24 cellular contexts compared by ENCODE assay signal in the genomic region with DNA sequence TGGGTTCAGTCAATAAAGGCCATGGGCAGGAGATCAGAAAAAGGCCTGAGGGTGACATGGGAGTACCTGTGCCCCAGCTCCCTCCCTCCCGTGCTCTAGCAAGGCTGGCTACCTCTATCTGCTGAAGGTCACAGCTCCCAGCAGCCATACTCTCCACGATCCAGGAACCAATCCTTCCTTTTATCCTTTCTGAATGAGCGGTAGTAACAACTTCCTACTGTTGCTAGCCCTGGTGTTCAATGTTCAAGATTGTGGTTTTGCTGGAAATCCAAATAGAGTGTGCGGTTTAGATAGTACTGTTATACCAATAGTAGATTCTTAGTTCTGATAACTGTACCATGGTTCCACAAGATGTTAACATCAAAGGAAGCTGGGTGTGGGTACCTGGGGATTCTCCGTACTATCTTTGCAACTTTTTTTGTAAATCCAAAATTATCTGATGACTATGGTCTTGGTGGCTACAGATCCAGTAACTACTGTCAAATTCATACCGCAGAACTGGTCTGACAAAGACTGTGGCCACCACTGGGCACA.
A peak's percentile ranks its signal among the peaks of the same experiment; 100 is the strongest.
DNase-seq lines count a peak whose midpoint lies in the region; ATAC-seq and FAIRE-seq lines count a peak whose summit lies in the region.
"Had no signal": no experiment of that assay in that cellular context is flagged by ENCODE, and none has a peak within 500 bp of the region (broad histone marks: within the 10 kb centered on the region; RNA-seq: fewer than 3 reads in every experiment).

No MANE protein-coding gene starts in this region.

- peaks cover 13% of the 10 kb centered on the region for H3K36me3 Mint-ChIP-seq in activated CD4-positive, alpha-beta T cell treated with anti-CD3 and anti-CD28 coated beads, Interleukin-2, amount 10 ng/mL, durations not matched to agents 24 days and 14 days (ENCODE audit: low read depth)
- H3K36me3 Mint-ChIP-seq in activated CD4-positive, alpha-beta T cell treated with anti-CD3 and anti-CD28 coated beads, Interleukin-2, amount 10 ng/mL, durations not matched to agents 7 days and 5 days (ENCODE audit: low read depth) = peaks cover 10% of the 10 kb centered on the region
- peaks cover 8% of the 10 kb centered on the region for H3K36me3 Mint-ChIP-seq in activated T-helper 2 cell treated with anti-CD3 and anti-CD28 coated beads, Interferon-gamma antibody, Interleukin-2, Interleukin-4, amounts not matched to agents 10 μg/mL and 5 μg/mL and 100 μg/mL, durations not matched to agents 14 hours and 24 hours and 36 hours (ENCODE audit: low read depth)
- peaks cover 3 to 7% of the 10 kb centered on the region in 2 donors for H3K36me3 Mint-ChIP-seq in stimulated activated naive B cell treated with anti-CD40 and anti-IgM and Interleukin-4, amounts not matched to agents 10 μg/mL and 1 μg/mL and 100 μg/mL, for 72 hours
- H3K36me3 Mint-ChIP-seq in immature natural killer cell = no peaks in the 10 kb centered on the region
- H3K36me3 Mint-ChIP-seq: CD4-positive, alpha-beta memory T cell had no signal

- intact Hi-C loops in activated CD4-positive, alpha-beta T cell treated with anti-CD3 and anti-CD28 coated beads, Interleukin-2, amount 10 ng/mL, durations not matched to agents 24 days and 14 days (cut with micrococcal nuclease) = loop anchor here (1.0 to 2.0 kb wide), 5 partner anchors 50 to 278 kb away; a partner anchor contains a TSS
- intact Hi-C loops in activated T-helper 2 cell treated with anti-CD3 and anti-CD28 coated beads, Interferon-gamma antibody, Interleukin-2, Interleukin-4, amounts not matched to agents 10 μg/mL and 5 μg/mL and 100 μg/mL, durations not matched to agents 14 hours and 24 hours and 36 hours (cut with micrococcal nuclease) = loop anchor here (1.0 to 5.0 kb wide), 8 partner anchors 37 to 276 kb away; no protein-coding TSS in a partner anchor

- H3K4me3 Mint-ChIP-seq in activated CD4-positive, alpha-beta T cell treated with anti-CD3 and anti-CD28 coated beads, Interleukin-2, amount 10 ng/mL, durations not matched to agents 24 days and 14 days = peak overlapping the region; percentile 43
- H3K4me3 Mint-ChIP-seq in activated CD4-positive, alpha-beta T cell treated with anti-CD3 and anti-CD28 coated beads, Interleukin-2, amount 10 ng/mL, durations not matched to agents 7 days and 5 days = no peak overlapping the region
- peak overlapping the region; percentile 23 for H3K4me3 Mint-ChIP-seq in activated T-helper 2 cell treated with anti-CD3 and anti-CD28 coated beads, Interferon-gamma antibody, Interleukin-2, Interleukin-4, amounts not matched to agents 10 μg/mL and 5 μg/mL and 100 μg/mL, durations not matched to agents 14 hours and 24 hours and 36 hours (ENCODE audit: low read depth)
- H3K4me3 Mint-ChIP-seq in stimulated activated naive B cell treated with anti-CD40 and anti-IgM and Interleukin-4, amounts not matched to agents 10 μg/mL and 1 μg/mL and 100 μg/mL, for 72 hours = peak overlapping the region; percentile 65 to 72
- no peak overlapping the region for H3K4me3 Mint-ChIP-seq in immature natural killer cell
- H3K4me3 Mint-ChIP-seq: activated naive CD4-positive, alpha-beta T cell treated with anti-CD3 and anti-CD28 coated beads, Interleukin-2, amount 50 U/mL, for 24 hours; neural crest cell had no signal

- peak overlapping the region; percentile 88 for H3K27ac Mint-ChIP-seq in activated CD4-positive, alpha-beta T cell treated with anti-CD3 and anti-CD28 coated beads, Interleukin-2, amount 10 ng/mL, durations not matched to agents 24 days and 14 days
- no peak overlapping the region for H3K27ac Mint-ChIP-seq in activated CD4-positive, alpha-beta T cell treated with anti-CD3 and anti-CD28 coated beads, Interleukin-2, amount 10 ng/mL, durations not matched to agents 7 days and 5 days
- peak overlapping the region; percentile 88 for H3K27ac Mint-ChIP-seq in activated T-helper 2 cell treated with anti-CD3 and anti-CD28 coated beads, Interferon-gamma antibody, Interleukin-2, Interleukin-4, amounts not matched to agents 10 μg/mL and 5 μg/mL and 100 μg/mL, durations not matched to agents 14 hours and 24 hours and 36 hours
- peak overlapping the region; percentile 99 for H3K27ac Mint-ChIP-seq in stimulated activated naive B cell treated with anti-CD40 and anti-IgM and Interleukin-4, amounts not matched to agents 10 μg/mL and 1 μg/mL and 100 μg/mL, for 72 hours
- no peak overlapping the region for H3K27ac Mint-ChIP-seq in immature natural killer cell
- H3K27ac Mint-ChIP-seq: CD4-positive, alpha-beta memory T cell had no signal

- DNase-seq in activated CD4-positive, alpha-beta T cell treated with anti-CD3 and anti-CD28 coated beads, Interleukin-2, amount 10 ng/mL, durations not matched to agents 24 days and 14 days = no peak
- DNase-seq in activated CD4-positive, alpha-beta T cell treated with anti-CD3 and anti-CD28 coated beads, Interleukin-2, amount 10 ng/mL, durations not matched to agents 7 days and 5 days = no peak
- DNase-seq in OCI-M1 (lab: John Stamatoyannopoulos, UW) (peak; percentile 21), HTR-8/SVneo (ENCODE audit: insufficient read length, low spot score) (no peak), NCI-H1417 treated with DMSO at 0.1 percent for 48 hours (lab: John Stamatoyannopoulos, UW) (no peak), immature natural killer cell (no peak)
- DNase-seq in activated T-helper 2 cell treated with anti-CD3 and anti-CD28 coated beads, Interferon-gamma antibody, Interleukin-2, Interleukin-4, amounts not matched to agents 10 μg/mL and 5 μg/mL and 100 μg/mL, durations not matched to agents 14 hours and 24 hours and 36 hours (ENCODE audit: low spot score) = peak; percentile 26
- DNase-seq in stimulated activated naive B cell treated with anti-CD40 and anti-IgM and Interleukin-4, amounts not matched to agents 10 μg/mL and 1 μg/mL and 100 μg/mL, for 72 hours = no peak
- DNase-seq: AML-193, cerebellar nuclear complex, DMS153, dorsolateral prefrontal cortex, H7, NCI-H1105, NCI-H2029 treated with DMSO at 0.1 percent for 48 hours, NCI-H226, NCI-H82, right lobe of liver, SHP77, SW 1271 had no signal

- H3K27me3 Mint-ChIP-seq in activated CD4-positive, alpha-beta T cell treated with anti-CD3 and anti-CD28 coated beads, Interleukin-2, amount 10 ng/mL, durations not matched to agents 24 days and 14 days = peaks cover 16% of the 10 kb centered on the region
- H3K27me3 Mint-ChIP-seq in activated CD4-positive, alpha-beta T cell treated with anti-CD3 and anti-CD28 coated beads, Interleukin-2, amount 10 ng/mL, durations not matched to agents 7 days and 5 days = peaks cover 19% of the 10 kb centered on the region
- peaks cover 25% of the 10 kb centered on the region for H3K27me3 Mint-ChIP-seq in activated T-helper 2 cell treated with anti-CD3 and anti-CD28 coated beads, Interferon-gamma antibody, Interleukin-2, Interleukin-4, amounts not matched to agents 10 μg/mL and 5 μg/mL and 100 μg/mL, durations not matched to agents 14 hours and 24 hours and 36 hours (ENCODE audit: low read depth)
- no peaks in the 10 kb centered on the region for H3K27me3 Mint-ChIP-seq in stimulated activated naive B cell treated with anti-CD40 and anti-IgM and Interleukin-4, amounts not matched to agents 10 μg/mL and 1 μg/mL and 100 μg/mL, for 72 hours
- H3K27me3 Mint-ChIP-seq in immature natural killer cell (ENCODE audit: low read depth in 3 of 3) = peaks cover 0 to 3% (median 0%) of the 10 kb centered on the region in 3 donors

- H3K4me1 Mint-ChIP-seq in activated CD4-positive, alpha-beta T cell treated with anti-CD3 and anti-CD28 coated beads, Interleukin-2, amount 10 ng/mL, durations not matched to agents 24 days and 14 days = peaks cover 34% of the 10 kb centered on the region
- peaks cover 18% of the 10 kb centered on the region for H3K4me1 Mint-ChIP-seq in activated CD4-positive, alpha-beta T cell treated with anti-CD3 and anti-CD28 coated beads, Interleukin-2, amount 10 ng/mL, durations not matched to agents 7 days and 5 days
- H3K4me1 Mint-ChIP-seq in activated T-helper 2 cell treated with anti-CD3 and anti-CD28 coated beads, Interferon-gamma antibody, Interleukin-2, Interleukin-4, amounts not matched to agents 10 μg/mL and 5 μg/mL and 100 μg/mL, durations not matched to agents 14 hours and 24 hours and 36 hours (ENCODE audit: low read depth) = peaks cover 35% of the 10 kb centered on the region
- peaks cover 31 to 55% of the 10 kb centered on the region in 2 donors for H3K4me1 Mint-ChIP-seq in stimulated activated naive B cell treated with anti-CD40 and anti-IgM and Interleukin-4, amounts not matched to agents 10 μg/mL and 1 μg/mL and 100 μg/mL, for 72 hours
- peaks cover 8 to 29% of the 10 kb centered on the region in 2 donors for H3K4me1 Mint-ChIP-seq in immature natural killer cell
- H3K4me1 Mint-ChIP-seq: neural crest cell had no signal

- H3K9me3 Mint-ChIP-seq in activated CD4-positive, alpha-beta T cell treated with anti-CD3 and anti-CD28 coated beads, Interleukin-2, amount 10 ng/mL, durations not matched to agents 24 days and 14 days = peaks cover 27% of the 10 kb centered on the region
- peaks cover 5% of the 10 kb centered on the region for H3K9me3 Mint-ChIP-seq in activated CD4-positive, alpha-beta T cell treated with anti-CD3 and anti-CD28 coated beads, Interleukin-2, amount 10 ng/mL, durations not matched to agents 7 days and 5 days
- peaks cover 22% of the 10 kb centered on the region for H3K9me3 Mint-ChIP-seq in activated T-helper 2 cell treated with anti-CD3 and anti-CD28 coated beads, Interferon-gamma antibody, Interleukin-2, Interleukin-4, amounts not matched to agents 10 μg/mL and 5 μg/mL and 100 μg/mL, durations not matched to agents 14 hours and 24 hours and 36 hours
- peaks cover 3 to 9% of the 10 kb centered on the region in 2 donors for H3K9me3 Mint-ChIP-seq in stimulated activated naive B cell treated with anti-CD40 and anti-IgM and Interleukin-4, amounts not matched to agents 10 μg/mL and 1 μg/mL and 100 μg/mL, for 72 hours
- H3K9me3 Mint-ChIP-seq in immature natural killer cell = no peaks in the 10 kb centered on the region

- POLR2A ChIA-PET in activated CD4-positive, alpha-beta T cell treated with anti-CD3 and anti-CD28 coated beads, Interleukin-2, amount 10 ng/mL, durations not matched to agents 7 days and 5 days (lab: Charles Lee) = interaction anchor here (0.6 kb wide), 1 partner anchor 1662 kb away, joined by 3 read pairs; no protein-coding TSS in a partner anchor

- ATAC-seq in stimulated activated naive B cell treated with anti-CD40 and anti-IgM and Interleukin-4, amounts not matched to agents 10 μg/mL and 1 μg/mL and 100 μg/mL, for 72 hours (replicated peaks) = no peak

- CTCF ChIA-PET in activated CD4-positive, alpha-beta T cell treated with anti-CD3 and anti-CD28 coated beads, Interleukin-2, amount 10 ng/mL, durations not matched to agents 7 days and 5 days (lab: Charles Lee) = interaction anchor here (1.1 to 2.0 kb wide), 2 partner anchors 228 to 277 kb away, joined by 4 to 9 read pairs; a partner anchor contains a TSS

- no peak for FAIRE-seq in HTR-8/SVneo (lab: Jason Lieb, UNC)
- FAIRE-seq: keratinocyte had no signal

Comparison
In these comparisons a context has a peak if more than half of its experiments do, and no peak if none do; other contexts are left out.
1. H3K27ac Mint-ChIP-seq: peak in activated CD4-positive, alpha-beta T cell treated with anti-CD3 and anti-CD28 coated beads, Interleukin-2, amount 10 ng/mL, durations not matched to agents 24 days and 14 days (single experiment), activated T-helper 2 cell treated with anti-CD3 and anti-CD28 coated beads, Interferon-gamma antibody, Interleukin-2, Interleukin-4, amounts not matched to agents 10 μg/mL and 5 μg/mL and 100 μg/mL, durations not matched to agents 14 hours and 24 hours and 36 hours (single experiment) and stimulated activated naive B cell treated with anti-CD40 and anti-IgM and Interleukin-4, amounts not matched to agents 10 μg/mL and 1 μg/mL and 100 μg/mL, for 72 hours (single experiment); none in activated CD4-positive, alpha-beta T cell treated with anti-CD3 and anti-CD28 coated beads, Interleukin-2, amount 10 ng/mL, durations not matched to agents 7 days and 5 days (single experiment) and immature natural killer cell (0 of 6).
2. H3K4me3 Mint-ChIP-seq: peak in activated CD4-positive, alpha-beta T cell treated with anti-CD3 and anti-CD28 coated beads, Interleukin-2, amount 10 ng/mL, durations not matched to agents 24 days and 14 days (single experiment), activated T-helper 2 cell treated with anti-CD3 and anti-CD28 coated beads, Interferon-gamma antibody, Interleukin-2, Interleukin-4, amounts not matched to agents 10 μg/mL and 5 μg/mL and 100 μg/mL, durations not matched to agents 14 hours and 24 hours and 36 hours (single experiment) and stimulated activated naive B cell treated with anti-CD40 and anti-IgM and Interleukin-4, amounts not matched to agents 10 μg/mL and 1 μg/mL and 100 μg/mL, for 72 hours (2 of 2); none in activated CD4-positive, alpha-beta T cell treated with anti-CD3 and anti-CD28 coated beads, Interleukin-2, amount 10 ng/mL, durations not matched to agents 7 days and 5 days (single experiment) and immature natural killer cell (0 of 5).
3. DNase-seq: peak in OCI-M1 (single experiment) and activated T-helper 2 cell treated with anti-CD3 and anti-CD28 coated beads, Interferon-gamma antibody, Interleukin-2, Interleukin-4, amounts not matched to agents 10 μg/mL and 5 μg/mL and 100 μg/mL, durations not matched to agents 14 hours and 24 hours and 36 hours (single experiment); none in activated CD4-positive, alpha-beta T cell treated with anti-CD3 and anti-CD28 coated beads, Interleukin-2, amount 10 ng/mL, durations not matched to agents 24 days and 14 days (single experiment), activated CD4-positive, alpha-beta T cell treated with anti-CD3 and anti-CD28 coated beads, Interleukin-2, amount 10 ng/mL, durations not matched to agents 7 days and 5 days (single experiment), stimulated activated naive B cell treated with anti-CD40 and anti-IgM and Interleukin-4, amounts not matched to agents 10 μg/mL and 1 μg/mL and 100 μg/mL, for 72 hours (single experiment), HTR-8/SVneo (single experiment), NCI-H1417 treated with DMSO at 0.1 percent for 48 hours (single experiment) and immature natural killer cell (0 of 3).